ENCODE assay signal across 13 cellular contexts in the genomic region with DNA sequence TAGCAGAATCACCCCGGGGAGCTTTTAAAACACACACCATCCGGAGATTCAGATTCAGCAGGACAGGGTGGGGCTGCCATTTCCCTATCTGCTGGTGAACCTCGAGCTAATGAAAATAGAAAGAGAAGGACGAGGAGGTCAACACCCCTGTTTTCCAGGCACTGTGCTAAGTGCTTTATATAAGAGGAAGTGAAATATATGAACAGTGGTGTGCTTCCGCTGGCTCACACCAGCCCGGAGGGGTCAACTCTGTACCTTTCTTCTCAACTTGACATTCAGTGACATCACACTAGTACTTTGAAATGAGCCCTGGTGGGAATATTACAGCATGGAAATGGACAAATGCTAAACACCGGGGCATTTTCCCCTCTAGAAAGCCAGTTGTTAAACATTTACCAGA.
DNase-seq lines count a peak whose midpoint lies in the region; ATAC-seq and TF ChIP-seq lines count a peak whose summit lies in the region.
"Had no signal": no experiment of that assay in that cellular context is flagged by ENCODE, and none has a peak within 500 bp of the region (broad histone marks: within the 10 kb centered on the region; RNA-seq: fewer than 3 reads in every experiment).

No MANE protein-coding gene starts in this region.

- H4K8ac ChIP-seq in H9 (replicated peaks; ENCODE audit: insufficient read length, low read depth, low read length) = no peak overlapping the region

- no peaks in the 10 kb centered on the region for H3K36me3 Mint-ChIP-seq in memory B cell
- no peaks in the 10 kb centered on the region; a peak in 1 of 7 replicates for H3K36me3 Mint-ChIP-seq in H9 (ENCODE audit: insufficient read depth in 1 of 3, low read depth in 3 of 3)
- H3K36me3 Mint-ChIP-seq in CD4-positive, alpha-beta T cell (ENCODE audit: low read depth) = no peaks in the 10 kb centered on the region
- H3K36me3 Mint-ChIP-seq: CD14-positive monocyte had no signal

- H3K9ac ChIP-seq in H9 (ENCODE audit: extremely low read depth, insufficient read length, low read length) = no peak overlapping the region

- intact Hi-C loops in CD4-positive, alpha-beta T cell (cut with DNase I, micrococcal nuclease) = no loop called here

- peak; percentile 78 for ATAC-seq in GM18909 (IDR thresholded peaks at IDR 0.05; ENCODE audit: poor library complexity, unreplicated experiment)
- ATAC-seq in HG02759 (IDR thresholded peaks at IDR 0.05; ENCODE audit: unreplicated experiment) = peak; percentile 72
- ATAC-seq in HG03565 (IDR thresholded peaks at IDR 0.05; ENCODE audit: unreplicated experiment) = peak; percentile 75
- ATAC-seq in memory B cell (ENCODE audit: low read depth) = peak; percentile 82
- ATAC-seq in CD4-positive, alpha-beta T cell (ENCODE audit: poor library complexity) = no peak
- no peak for ATAC-seq in GM18520 (IDR thresholded peaks at IDR 0.05; ENCODE audit: unreplicated experiment)

- no peaks in the 10 kb centered on the region for H4K20me1 ChIP-seq in H9 (ENCODE audit: control insufficient read depth, insufficient read depth, insufficient read length)

- no peaks in the 10 kb centered on the region for H3K9me3 ChIP-seq in H9 (ENCODE audit: control insufficient read depth, low read depth, low read length)
- no peaks in the 10 kb centered on the region for H3K9me3 ChIP-seq in CD4-positive, alpha-beta T cell (ENCODE audit: control insufficient read depth, low read length)

- H3K4me3 Mint-ChIP-seq in memory B cell = no peak overlapping the region
- H3K4me3 Mint-ChIP-seq in H9 = no peak overlapping the region
- H3K4me3 Mint-ChIP-seq in CD4-positive, alpha-beta T cell = no peak overlapping the region
- H3K4me3 Mint-ChIP-seq: CD14-positive monocyte had no signal

- no peak overlapping the region for H3K23ac ChIP-seq in H9 (ENCODE audit: insufficient read length, low read depth, low read length)

- no peaks in the 10 kb centered on the region for H3K23me2 ChIP-seq in H9 (ENCODE audit: insufficient read length, low read depth, low read length, poor library complexity, severe bottlenecking)

- no peaks in the 10 kb centered on the region for H3K27me3 ChIP-seq in H9 (ENCODE audit: insufficient read depth, low read length)
- no peaks in the 10 kb centered on the region for H3K27me3 ChIP-seq in CD4-positive, alpha-beta T cell (ENCODE audit: control insufficient read depth, insufficient read depth, low read length)

- H3K4me2 ChIP-seq in H9 (ENCODE audit: insufficient read depth, insufficient read length, low read length) = no peak overlapping the region

- H4K5ac ChIP-seq in H9 (ENCODE audit: insufficient read length, low read depth, low read length) = no peak overlapping the region

- no peak overlapping the region for H2AFZ ChIP-seq in H9 (ENCODE audit: low read length)

- H3K4me1 ChIP-seq in H9 (ENCODE audit: insufficient read depth, low read length) = no peaks in the 10 kb centered on the region

- H3K56ac ChIP-seq in H9 (ENCODE audit: insufficient read length, low read depth, low read length) = no peak overlapping the region

- no peak overlapping the region for H3K4ac ChIP-seq in H9 (ENCODE audit: low read depth, low read length)

- no peak overlapping the region for H2BK120ac ChIP-seq in H9 (ENCODE audit: low read depth, low read length, poor library complexity, severe bottlenecking)

- H3K14ac ChIP-seq in H9 (ENCODE audit: insufficient read depth, low read length) = no peak overlapping the region

- H3K4me1 Mint-ChIP-seq in memory B cell = peaks cover 18% of the 10 kb centered on the region
- H3K4me1 Mint-ChIP-seq in H9 = peaks cover 4 to 5% of the 10 kb centered on the region in 2 experiments; a peak in 2 of 4 replicates
- no peaks in the 10 kb centered on the region for H3K4me1 Mint-ChIP-seq in CD4-positive, alpha-beta T cell (ENCODE audit: low read depth)

- H3K27ac ChIP-seq in H9 (ENCODE audit: insufficient read length, low read depth, low read length) = no peak overlapping the region
- no peak overlapping the region for H3K27ac ChIP-seq in CD4-positive, alpha-beta T cell (ENCODE audit: low read depth, low read length)

- no peak overlapping the region for H4K91ac ChIP-seq in H9 (ENCODE audit: insufficient read length, low read depth, low read length)

- H3K79me1 ChIP-seq in H9 (ENCODE audit: insufficient read depth, low read depth, low read length, poor library complexity, severe bottlenecking) = no peaks in the 10 kb centered on the region

- H3K9me3 Mint-ChIP-seq in memory B cell (peaks cover 1% of the 10 kb centered on the region), H9 (no peaks in the 10 kb centered on the region)
- H3K9me3 Mint-ChIP-seq in CD4-positive, alpha-beta T cell = no peaks in the 10 kb centered on the region

- CTCF ChIA-PET in CD4-positive, alpha-beta T cell (lab: Charles Lee) = interaction anchor here (0.5 kb wide), 1 partner anchor 541 kb away, joined by 4 read pairs; no protein-coding TSS in a partner anchor

- POLR2A ChIA-PET in CD4-positive, alpha-beta T cell (lab: Charles Lee) = no interaction called here

- H2BK12ac ChIP-seq in H9 (ENCODE audit: insufficient read length, low read depth, low read length) = no peak overlapping the region

- H2BK20ac ChIP-seq in H9 (ENCODE audit: low read depth, low read length, poor library complexity, severe bottlenecking) = no peak overlapping the region

- no peak overlapping the region for H2BK5ac ChIP-seq in H9 (ENCODE audit: insufficient read length, low read length)

- WGBS in H9 (ENCODE audit: extremely low coverage, insufficient read length, low lambda C conversion rate) = no CpG with 5 or more reads among the region's 7 CpGs

- DNase-seq in memory B cell (ENCODE audit: low spot score in 2 of 2) = no peak
- DNase-seq in H9 = no peak
- DNase-seq in CD4-positive, alpha-beta T cell = no peak
- no peak for DNase-seq in NCI-H69 (lab: John Stamatoyannopoulos, UW)
- DNase-seq: activated CD4-positive, alpha-beta T cell treated with anti-CD3 and anti-CD28 coated beads for 48 hours; caudate nucleus; mammary epithelial cell; NCI-H1417 had no signal

- no peaks in the 10 kb centered on the region for H3K27me3 Mint-ChIP-seq in memory B cell
- no peaks in the 10 kb centered on the region; the same call in 1 of the 2 replicates for H3K27me3 Mint-ChIP-seq in H9 (ENCODE audit: low read depth)
- H3K27me3 Mint-ChIP-seq in CD4-positive, alpha-beta T cell = no peaks in the 10 kb centered on the region

- no peaks in the 10 kb centered on the region; the same call in 1 of the 2 replicates for H3K79me2 ChIP-seq in H9 (ENCODE audit: insufficient read depth, low read length)

- no peak overlapping the region for H3T11ph ChIP-seq in H9 (ENCODE audit: low read length)

- H3K27ac Mint-ChIP-seq in memory B cell (no peak overlapping the region), H9 (no peak overlapping the region)
- H3K27ac Mint-ChIP-seq in CD4-positive, alpha-beta T cell = no peak overlapping the region

- TF ChIP-seq CTCF in H9 (conservative IDR thresholded peaks at IDR 0.05) = no peak
- TF ChIP-seq CTCF in CD4-positive, alpha-beta T cell (IDR thresholded peaks at IDR 0.05) = no peak

- no peak overlapping the region for H2BK15ac ChIP-seq in H9 (ENCODE audit: low read depth, low read length)

- H2AK5ac ChIP-seq in H9 (ENCODE audit: insufficient read length, low read length) = no peak overlapping the region

- no peak overlapping the region for H3K18ac ChIP-seq in H9 (ENCODE audit: insufficient read length, low read depth, low read length)

Comparison
In these comparisons a context has a peak if more than half of its experiments do, and no peak if none do; other contexts are left out.
1. ATAC-seq: peak in GM18909 (single experiment), HG02759 (single experiment), HG03565 (single experiment) and memory B cell (single experiment); none in CD4-positive, alpha-beta T cell (single experiment) and GM18520 (single experiment).